Comparison of ENCODE assay signal across 38 cellular contexts in genomic region chr2:85152895-85153294, GRCh38. TPM values are rescaled to one million over a fixed set of nuclear protein-coding genes. Genes with fewer than 3 reads are reported as not detected.
DNase-seq lines count a peak whose midpoint lies in the region; ATAC-seq, FAIRE-seq and TF ChIP-seq lines count a peak whose summit lies in the region.
"Had no signal": no experiment of that assay in that cellular context is flagged by ENCODE, and none has a peak within 500 bp of the region (broad histone marks: within the 10 kb centered on the region; RNA-seq: fewer than 3 reads in every experiment).

No MANE protein-coding gene starts in this region.

- no TSS peak for BruUV-seq in HepG2 (replicated peaks; lab: Mats Ljungman, UMichigan)
- no TSS peak for BruUV-seq in IMR-90 (replicated peaks; lab: Mats Ljungman, UMichigan)
- no TSS peak for BruUV-seq in K562 (replicated peaks; lab: Mats Ljungman, UMichigan)

- H3K36me3 Mint-ChIP-seq in endodermal cell (ENCODE audit: low read depth), result peaks cover 39% of the 10 kb centered on the region
- H3K36me3 Mint-ChIP-seq: CD14-positive monocyte; CD4-positive, alpha-beta memory T cell; CD4-positive, CD25-positive, alpha-beta regulatory T cell; CD8-positive, alpha-beta memory T cell; CD8-positive, alpha-beta T cell had no signal

- no peak overlapping the region for H4K91ac ChIP-seq in IMR-90 (ENCODE audit: insufficient read depth, low read depth, low read length)

- H3K9me3 Mint-ChIP-seq in endodermal cell, result no peaks in the 10 kb centered on the region
- H3K9me3 Mint-ChIP-seq: CD4-positive, alpha-beta memory T cell; CD4-positive, alpha-beta T cell; CD8-positive, alpha-beta memory T cell; CD8-positive, alpha-beta T cell had no signal

- no peak overlapping the region for H4K8ac ChIP-seq in IMR-90 (ENCODE audit: low read depth in 2 of 2, low read length in 2 of 2)

- TF ChIP-seq CTCF in HepG2 (CRISPR knock-in tag; IDR thresholded peaks at IDR 0.05) (no peak), right lobe of liver (IDR thresholded peaks at IDR 0.05) (no peak), HEK293 (tag by site-specific recombination; IDR thresholded peaks at IDR 0.05) (no peak), IMR-90 (conservative IDR thresholded peaks at IDR 0.05; ENCODE audit: low read depth, low read length) (no peak), K562 (IDR thresholded peaks at IDR 0.05 in 2 of 3, conservative IDR thresholded peaks at IDR 0.05 in 1 of 3; ENCODE audit: insufficient read depth in 2 of 3, low read depth in 1 of 3, low read length in 3 of 3) (no peak), endodermal cell (conservative IDR thresholded peaks at IDR 0.05) (no peak), thyroid gland (IDR thresholded peaks at IDR 0.05) (no peak)

- WGBS in HepG2 (ENCODE audit: low lambda C conversion rate), result 1% methylated on average over 2 of the region's 2 CpGs
- 86% methylated on average over 2 of the region's 2 CpGs for WGBS in right lobe of liver (ENCODE audit: insufficient coverage, low coverage, low lambda C conversion rate, missing lambda C conversion rate)
- no CpG with 5 or more reads among the region's 2 CpGs for WGBS in IMR-90 (ENCODE audit: extremely low coverage in 2 of 2, insufficient read length in 1 of 2), 2 experiments
- WGBS in K562 (ENCODE audit: insufficient coverage, low coverage, missing lambda C conversion rate), result 3% methylated on average over 2 of the region's 2 CpGs
- 89 to 100% methylated on average over 2 of the region's 2 CpGs for whole genome bisulfite sequencing in endodermal cell (ENCODE audit: insufficient coverage in 1 of 2, insufficient read length in 1 of 2), 2 experiments
- 90 to 94% methylated on average over 2 of the region's 2 CpGs for whole genome bisulfite sequencing in thyroid gland, 2 donors

- H3K4me1 Mint-ChIP-seq in endodermal cell, result peaks cover 48% of the 10 kb centered on the region
- H3K4me1 Mint-ChIP-seq: B cell; CD14-positive monocyte; CD4-positive, alpha-beta memory T cell; CD4-positive, CD25-positive, alpha-beta regulatory T cell; CD8-positive, alpha-beta memory T cell had no signal

- peaks cover 24 to 58% of the 10 kb centered on the region in 2 experiments for H3K79me1 ChIP-seq in IMR-90 (ENCODE audit: low read depth in 1 of 2, low read length in 2 of 2)

- FAIRE-seq in HepG2 (lab: Jason Lieb, UNC) (no peak), K562 (lab: Jason Lieb, UNC) (no peak)
- FAIRE-seq: A204.1, A549, D721Med had no signal

- no peak overlapping the region for H3K4ac ChIP-seq in IMR-90 (ENCODE audit: low read depth, low read length)

- no peak overlapping the region for H3K4me3 ChIP-seq in HepG2 (replicated peaks in 1 of 3; ENCODE audit: insufficient read depth in 1 of 3, low read depth in 2 of 3, low read length in 3 of 3)
- no peak overlapping the region for H3K4me3 ChIP-seq in right lobe of liver
- no peak overlapping the region for H3K4me3 ChIP-seq in HEK293 (ENCODE audit: low read depth, low read length)
- no peak overlapping the region for H3K4me3 ChIP-seq in IMR-90 (ENCODE audit: insufficient read depth, low read depth, low read length)
- H3K4me3 ChIP-seq in K562, result no peak overlapping the region
- H3K4me3 ChIP-seq in endodermal cell (ENCODE audit: low read length), result no peak overlapping the region
- no peak overlapping the region for H3K4me3 ChIP-seq in thyroid gland (replicated peaks in 1 of 3)
- H3K4me3 ChIP-seq: A549; BLaER1; BLaER1 treated with 17β-estradiol and CSF1 and Interleukin-3, amounts not matched to agents 10 nM and 100 nM had no signal

- TF ChIP-seq EP300 in HepG2 (IDR thresholded peaks at IDR 0.05; ENCODE audit: low read depth in 2 of 2, low read length in 2 of 2), result no peak
- no peak for TF ChIP-seq EP300 in HepG2 (CRISPR knock-in tag; IDR thresholded peaks at IDR 0.05; ENCODE audit: borderline replicate concordance)
- TF ChIP-seq EP300 in K562 (IDR thresholded peaks at IDR 0.05; ENCODE audit: low read length), result no peak

- dilution Hi-C loops in IMR-90 (cut with HindIII; ENCODE audit: low sequenced_read_pairs, unreplicated experiment), result no loop called here

- H3K56ac ChIP-seq in IMR-90 (ENCODE audit: extremely low read depth, insufficient read depth, low read length), result no peak overlapping the region

- H2AK9ac ChIP-seq in IMR-90 (replicated peaks; ENCODE audit: low read depth, low read length, poor library complexity), result no peak overlapping the region

- POLR2A ChIA-PET in HepG2 (lab: Yijun Ruan, JAX) (no interaction called here), HEK293 (lab: Yijun Ruan, JAX) (no interaction called here), IMR-90 (lab: Charles Lee; ENCODE audit: unreplicated experiment) (no interaction called here), K562 (lab: Yijun Ruan, JAX) (no interaction called here)

- no peak for TF ChIP-seq POLR2A in HepG2 (IDR thresholded peaks at IDR 0.05; ENCODE audit: insufficient read depth in 1 of 2, low read depth in 2 of 2, low read length in 2 of 2)
- no peak for TF ChIP-seq POLR2A in right lobe of liver (IDR thresholded peaks at IDR 0.05)
- no peak for TF ChIP-seq POLR2A in IMR-90 (IDR thresholded peaks at IDR 0.05; ENCODE audit: low read depth, low read length)
- no peak for TF ChIP-seq POLR2A in K562 (conservative IDR thresholded peaks at IDR 0.05)
- no peak for TF ChIP-seq POLR2A in thyroid gland (IDR thresholded peaks at IDR 0.05)

- H3K14ac ChIP-seq in IMR-90 (replicated peaks; ENCODE audit: low read depth, low read length), result no peak overlapping the region

- H4K20me1 ChIP-seq in HepG2 (ENCODE audit: insufficient read depth, low read length) (no peaks in the 10 kb centered on the region), IMR-90 (ENCODE audit: insufficient read depth, low read length) (peaks cover 64% of the 10 kb centered on the region), K562 (replicated peaks; ENCODE audit: control insufficient read depth, insufficient read depth, low read length) (no peaks in the 10 kb centered on the region)
- H4K20me1 ChIP-seq: BLaER1; BLaER1 treated with 17β-estradiol and CSF1 and Interleukin-3, amounts not matched to agents 10 nM and 100 nM had no signal

- H2AFZ ChIP-seq in HepG2 (ENCODE audit: low read length), result no peak overlapping the region
- H2AFZ ChIP-seq in IMR-90 (replicated peaks; ENCODE audit: low read length, poor library complexity), result no peak overlapping the region
- H2AFZ ChIP-seq in K562 (ENCODE audit: low read depth, low read length), result no peak overlapping the region

- H3K9me1 ChIP-seq in IMR-90 (ENCODE audit: insufficient read depth, low read length) (peaks cover 12% of the 10 kb centered on the region), K562 (ENCODE audit: control insufficient read depth, insufficient read depth, low read length) (no peaks in the 10 kb centered on the region)

- no peak overlapping the region for H2BK5ac ChIP-seq in IMR-90 (ENCODE audit: low read depth, low read length, poor library complexity, severe bottlenecking)

- H3K4me2 ChIP-seq in HepG2 (ENCODE audit: low read depth, low read length) (no peak overlapping the region), IMR-90 (ENCODE audit: low read depth, low read length) (no peak overlapping the region), K562 (ENCODE audit: insufficient read depth, low read length) (no peak overlapping the region)
- H3K4me2 ChIP-seq: A549, BLaER1 had no signal

- no peak overlapping the region for H2AK5ac ChIP-seq in IMR-90 (ENCODE audit: low read depth, low read length)

- H3K27ac Mint-ChIP-seq in endodermal cell, result no peak overlapping the region
- H3K27ac Mint-ChIP-seq: B cell; CD14-positive monocyte; CD4-positive, alpha-beta memory T cell; CD4-positive, alpha-beta T cell; CD4-positive, CD25-positive, alpha-beta regulatory T cell; CD8-positive, alpha-beta T cell had no signal

- no peak overlapping the region for H4K5ac ChIP-seq in IMR-90 (ENCODE audit: low read depth, low read length)

- no peak overlapping the region for H3K27ac ChIP-seq in HepG2 (ENCODE audit: extremely low read length, insufficient read depth, low read length)
- H3K27ac ChIP-seq in right lobe of liver, result no peak overlapping the region
- H3K27ac ChIP-seq in HEK293 (ENCODE audit: extremely low read depth, low read depth, low read length), result no peak overlapping the region
- no peak overlapping the region for H3K27ac ChIP-seq in IMR-90 (ENCODE audit: insufficient read depth, low read length)
- H3K27ac ChIP-seq in K562 (ENCODE audit: extremely low read depth, low read depth, low read length), result no peak overlapping the region
- H3K27ac ChIP-seq in endodermal cell (ENCODE audit: low read depth, low read length), result no peak overlapping the region
- no peak overlapping the region for H3K27ac ChIP-seq in thyroid gland
- H3K27ac ChIP-seq: 22Rv1; A549; BLaER1; BLaER1 treated with 17β-estradiol and CSF1 and Interleukin-3, amounts not matched to agents 10 nM and 100 nM; C4-2B had no signal

- no peaks in the 10 kb centered on the region for H3K4me1 ChIP-seq in HepG2 (ENCODE audit: insufficient read depth, low read length)
- peaks cover 0 to 1% (median 0%) of the 10 kb centered on the region in 4 donors for H3K4me1 ChIP-seq in right lobe of liver
- peaks cover 18% of the 10 kb centered on the region for H3K4me1 ChIP-seq in HEK293 (ENCODE audit: control insufficient read depth, insufficient read depth, low read length)
- peaks cover 7% of the 10 kb centered on the region for H3K4me1 ChIP-seq in IMR-90 (ENCODE audit: control insufficient read depth, insufficient read depth, low read length)
- H3K4me1 ChIP-seq in K562 (replicated peaks in 1 of 2; ENCODE audit: control insufficient read depth in 2 of 2, insufficient read depth in 2 of 2, low read length in 2 of 2), result no peaks in the 10 kb centered on the region
- peaks cover 9% of the 10 kb centered on the region for H3K4me1 ChIP-seq in endodermal cell (ENCODE audit: control insufficient read depth, insufficient read depth, low read length)
- peaks cover 48 to 49% of the 10 kb centered on the region in 2 donors for H3K4me1 ChIP-seq in thyroid gland
- H3K4me1 ChIP-seq: A549, BE2C, BLaER1, Caco-2 had no signal

- no peak for ATAC-seq in HepG2
- no peak for ATAC-seq in right lobe of liver
- ATAC-seq in IMR-90 (ENCODE audit: low read depth), result no peak
- no peak for ATAC-seq in K562
- no peak for ATAC-seq in GM19463 (IDR thresholded peaks at IDR 0.05; ENCODE audit: unreplicated experiment)
- ATAC-seq: A549; CD8-positive, alpha-beta T cell had no signal

- no peaks in the 10 kb centered on the region for H3K79me2 ChIP-seq in HepG2 (ENCODE audit: insufficient read depth, low read length)
- H3K79me2 ChIP-seq in K562 (ENCODE audit: control insufficient read depth, insufficient read depth, low read length), result no peaks in the 10 kb centered on the region

- no peak overlapping the region for H3K9ac ChIP-seq in HepG2 (ENCODE audit: insufficient read depth, low read depth, low read length)
- H3K9ac ChIP-seq in IMR-90 (ENCODE audit: low read depth, low read length), result no peak overlapping the region
- no peak overlapping the region for H3K9ac ChIP-seq in K562 (ENCODE audit: insufficient read depth in 1 of 2, low read depth in 2 of 2, low read length in 2 of 2)
- H3K9ac ChIP-seq in endodermal cell (ENCODE audit: extremely low read depth, low read length, poor library complexity, severe bottlenecking), result no peak overlapping the region
- H3K9ac ChIP-seq: BLaER1; BLaER1 treated with 17β-estradiol and CSF1 and Interleukin-3, amounts not matched to agents 10 nM and 100 nM had no signal

- H3K36me3 ChIP-seq in HepG2 (replicated peaks in 1 of 2; ENCODE audit: control insufficient read depth in 1 of 2, insufficient read depth in 2 of 2, low read length in 2 of 2), result no peaks in the 10 kb centered on the region
- H3K36me3 ChIP-seq in right lobe of liver, result no peaks in the 10 kb centered on the region
- H3K36me3 ChIP-seq in HEK293 (ENCODE audit: control insufficient read depth in 2 of 2, insufficient read depth in 1 of 2, low read length in 2 of 2), result no peaks in the 10 kb centered on the region; a peak in 1 of 3 replicates
- H3K36me3 ChIP-seq in IMR-90 (ENCODE audit: control insufficient read depth, insufficient read depth, low read length), result no peaks in the 10 kb centered on the region
- H3K36me3 ChIP-seq in K562 (ENCODE audit: control insufficient read depth, insufficient read depth, low read length), result no peaks in the 10 kb centered on the region
- peaks cover 38% of the 10 kb centered on the region for H3K36me3 ChIP-seq in endodermal cell (ENCODE audit: control insufficient read depth, insufficient read depth, low read length)
- no peaks in the 10 kb centered on the region for H3K36me3 ChIP-seq in thyroid gland
- H3K36me3 ChIP-seq: BE2C; BLaER1; BLaER1 treated with 17β-estradiol and CSF1 and Interleukin-3, amounts not matched to agents 10 nM and 100 nM had no signal

- no peak overlapping the region for H3K23ac ChIP-seq in IMR-90 (ENCODE audit: low read depth, low read length)

- H2BK120ac ChIP-seq in IMR-90 (ENCODE audit: low read depth, low read length), result no peak overlapping the region

- CTCF ChIA-PET in HepG2 (lab: Yijun Ruan, JAX; ENCODE audit: low intra/inter-chr PET ratio, low total read pairs) (no interaction called here), HEK293 (lab: Yijun Ruan, JAX) (interaction anchor here (0.6 kb wide), 1 partner anchor 133 kb away, joined by 3 read pairs; no protein-coding TSS in a partner anchor), IMR-90 (lab: Yijun Ruan, JAX) (no interaction called here), K562 (lab: Yijun Ruan, JAX; ENCODE audit: low intra/inter-chr PET ratio) (no interaction called here)

- DNase-seq in HepG2 (ENCODE audit: low spot score) (no peak), right lobe of liver (no peak), IMR-90 (no peak), K562 (ENCODE audit: extremely low read depth in 1 of 4, low spot score in 3 of 4) (no peak), endodermal cell (no peak), thyroid gland (no peak)
- DNase-seq: 8988T; ACHN; AML-193; BE2C; C1 segment of cervical spinal cord; Caco-2; Calu3; CD4-positive, alpha-beta memory T cell; CD4-positive, alpha-beta T cell; CD4-positive, CD25-positive, alpha-beta regulatory T cell; CD8-positive, alpha-beta memory T cell; CD8-positive, alpha-beta T cell; COR-L47; DMS 273 treated with DMSO at 0.1 percent for 48 hours; DMS153; DMS53; DMS79; DMS79 treated with DMSO at 0.1 percent for 48 hours; DND-41; EL had no signal

- intact Hi-C loops in HepG2 (cut with micrococcal nuclease; ENCODE audit: unreplicated experiment), result no loop called here
- intact Hi-C loops in right lobe of liver (cut with DNase I), result no loop called here
- intact Hi-C loops in IMR-90 (cut with micrococcal nuclease), result no loop called here
- intact Hi-C loops in K562 (cut with micrococcal nuclease), result no loop called here
- intact Hi-C loops in thyroid gland (cut with DNase I), result no loop called here

- no peak overlapping the region for H3K18ac ChIP-seq in IMR-90 (ENCODE audit: low read depth, low read length)

- H3K27me3 ChIP-seq in HepG2 (ENCODE audit: control insufficient read depth in 1 of 2, insufficient read depth in 2 of 2, low read length in 2 of 2) (peaks cover 0 to 27% of the 10 kb centered on the region in 2 experiments; a peak in 3 of 5 replicates), right lobe of liver (no peaks in the 10 kb centered on the region), IMR-90 (ENCODE audit: control insufficient read depth, insufficient read depth, low read length) (no peaks in the 10 kb centered on the region), K562 (ENCODE audit: control insufficient read depth in 2 of 2, insufficient read depth in 2 of 2, low read length in 2 of 2) (peaks cover 7 to 34% of the 10 kb centered on the region in 2 experiments; a peak in 4 of 5 replicates), endodermal cell (ENCODE audit: control insufficient read depth, insufficient read depth, low read length, poor library complexity, severe bottlenecking) (no peaks in the 10 kb centered on the region), thyroid gland (no peaks in the 10 kb centered on the region)
- H3K27me3 ChIP-seq: BE2C; BLaER1; BLaER1 treated with 17β-estradiol and CSF1 and Interleukin-3, amounts not matched to agents 10 nM and 100 nM had no signal

- H3K4me3 Mint-ChIP-seq in endodermal cell, result no peak overlapping the region
- H3K4me3 Mint-ChIP-seq: B cell; CD14-positive monocyte; CD4-positive, alpha-beta memory T cell; CD4-positive, alpha-beta T cell; CD4-positive, CD25-positive, alpha-beta regulatory T cell; CD8-positive, alpha-beta memory T cell; CD8-positive, alpha-beta T cell had no signal

- no peaks in the 10 kb centered on the region for H3K27me3 Mint-ChIP-seq in endodermal cell (ENCODE audit: insufficient read depth)
- H3K27me3 Mint-ChIP-seq: CD4-positive, alpha-beta T cell had no signal

- H2BK20ac ChIP-seq in IMR-90 (ENCODE audit: low read depth, low read length), result no peak overlapping the region

- in situ Hi-C loops in HepG2 (cut with HindIII; ENCODE audit: extremely low pct_ligation_motif_present, low pct_unique_long_range_greater_than_20kb), result no loop called here
- in situ Hi-C loops in IMR-90 (cut with MboI; ENCODE audit: low sequenced_read_pairs), result no loop called here
- in situ Hi-C loops in K562 (cut with MboI), result no loop called here

- no peak overlapping the region for H2BK15ac ChIP-seq in IMR-90 (ENCODE audit: low read depth, low read length)

- TF ChIP-seq RAD21 in HepG2 (CRISPR knock-in tag; IDR thresholded peaks at IDR 0.05) (no peak), IMR-90 (IDR thresholded peaks at IDR 0.05; ENCODE audit: low read length) (no peak), K562 (CRISPR knock-in tag; conservative IDR thresholded peaks at IDR 0.05 in 1 of 2, IDR thresholded peaks at IDR 0.05 in 1 of 2) (no peak)

- H3K9me3 ChIP-seq in HepG2 (ENCODE audit: low read length), result no peaks in the 10 kb centered on the region
- H3K9me3 ChIP-seq in right lobe of liver, result no peaks in the 10 kb centered on the region
- H3K9me3 ChIP-seq in HEK293 (ENCODE audit: control insufficient read depth, insufficient read depth, low read depth, low read length), result no peaks in the 10 kb centered on the region
- no peaks in the 10 kb centered on the region for H3K9me3 ChIP-seq in IMR-90 (ENCODE audit: control insufficient read depth, insufficient read depth, low read length)
- no peaks in the 10 kb centered on the region for H3K9me3 ChIP-seq in K562 (replicated peaks; ENCODE audit: control insufficient read depth, insufficient read depth, low read depth, low read length)
- no peaks in the 10 kb centered on the region for H3K9me3 ChIP-seq in endodermal cell (ENCODE audit: control insufficient read depth, low read length)
- H3K9me3 ChIP-seq in thyroid gland, result no peaks in the 10 kb centered on the region
- H3K9me3 ChIP-seq: A549, BE2C, BLaER1, Caco-2 had no signal

RNA-seq across cellular contexts. Expression of gene TCF7L1, which starts 19.7 kb away (rescaled TPM):
- total RNA-seq in HepG2 (2016; rRNA removed; fragmentation: Illumina TruSeq; extraction: Trizol) (0.04 and 0.08 TPM in 2 replicates), right lobe of liver (1 to 10 TPM; 1.2 to 8.8 (median 3.7) TPM), IMR-90 (2012; rRNA removed) (0.72 and 1.1 TPM in 2 replicates), K562 (2014; rRNA removed) (not detected in 2 replicates), K562 (2014; rRNA removed; fragmentation: Illumina TruSeq; extraction: Trizol) (not detected in 2 replicates), K562 (2015; rRNA removed; fragmentation: Illumina TruSeq; extraction: Trizol) (not detected in 2 replicates), K562 (2021) (0.11 and 0.13 TPM in 2 replicates), endodermal cell (10 to 100 TPM; 71.9 to 73.3 TPM), thyroid gland (10 to 100 TPM in 2 of 4 donors, 1 to 10 TPM in 2; 3.1 to 12.1 (median 8.7) TPM)
- not detected in 2 replicates for total RNA-seq in HepG2 (2016; cell fraction: cytosol; rRNA removed; fragmentation: Illumina TruSeq; extraction: Trizol; ENCODE audit: low read depth)
- 0.04 and 0.07 TPM in 2 replicates for total RNA-seq in HepG2 (2016; cell fraction: insoluble cytoplasmic fraction; rRNA removed; fragmentation: Illumina TruSeq; extraction: Trizol)
- total RNA-seq in HepG2 (2016; cell fraction: membrane; rRNA removed; fragmentation: Illumina TruSeq; extraction: Trizol), result 0.06 and 0.07 TPM in 2 replicates
- not detected in 2 replicates for total RNA-seq in HepG2 (2016; cell fraction: nucleus; rRNA removed; fragmentation: Illumina TruSeq; extraction: Trizol)
- polyA plus RNA-seq in HepG2 (2011; rRNA removed) (0.15 and 0.24 TPM in 2 replicates), IMR-90 (2012; rRNA removed) (9.5 and 11.1 TPM in 2 replicates), K562 (2011; rRNA removed) (not detected in 2 replicates), K562 (2014; fragmentation: Illumina TruSeq; extraction: Trizol) (0.07 and 0.09 TPM in 2 replicates), K562 (2014; fragmentation: Nextera tagmentation; extraction: Ambion mirVana) (under 1 TPM in 1 of 2 experiments, not detected in 1; 0.04 TPM), K562 (2014; rRNA removed) (0.03 and 0.05 TPM in 2 replicates)
- polyA plus RNA-seq in HepG2 (2011; cell fraction: cytosol; rRNA removed), result 0.09 and 0.12 TPM in 2 replicates
- 0.90 and 1.0 TPM in 2 replicates for polyA plus RNA-seq in HepG2 (2011; cell fraction: nucleus; rRNA removed)
- polyA plus RNA-seq in HepG2 (2012), result 2.6 and 2.7 TPM in 2 replicates
- 0.12 and 0.14 TPM in 2 replicates for polyA plus RNA-seq in HepG2 (2016; cell fraction: cytosol; fragmentation: Illumina TruSeq; extraction: Trizol; ENCODE audit: low read depth)
- polyA plus RNA-seq in HepG2 (2016; cell fraction: insoluble cytoplasmic fraction; fragmentation: Illumina TruSeq; extraction: Trizol; ENCODE audit: low read depth), result 0.46 and 0.48 TPM in 2 replicates
- 0.37 and 0.49 TPM in 2 replicates for polyA plus RNA-seq in HepG2 (2016; cell fraction: membrane; fragmentation: Illumina TruSeq; extraction: Trizol; ENCODE audit: low read depth)
- 0.55 and 0.99 TPM in 2 replicates for polyA plus RNA-seq in HepG2 (2016; cell fraction: nucleus; fragmentation: Illumina TruSeq; extraction: Trizol; ENCODE audit: insufficient read depth, low read depth)
- polyA minus RNA-seq in HepG2 (2011; rRNA and poly(A)+ RNA removed; ENCODE audit: low replicate concordance), result 0.05 and 0.28 TPM in 2 replicates
- not detected in 2 replicates for polyA minus RNA-seq in HepG2 (2011; cell fraction: cytosol; rRNA and poly(A)+ RNA removed)
- 0.13 and 0.25 TPM in 2 replicates for polyA minus RNA-seq in HepG2 (2011; cell fraction: nucleus; rRNA and poly(A)+ RNA removed)
- polyA plus RNA-seq in IMR-90 (2012; cell fraction: cytosol; rRNA removed), result 12.0 and 13.9 TPM in 2 replicates
- 26.5 and 34.3 TPM in 2 replicates for polyA plus RNA-seq in IMR-90 (2012; cell fraction: nucleus; rRNA removed; ENCODE audit: low replicate concordance)
- 0.23 TPM in 1 of 2 replicates, not detected in the other for total RNA-seq in K562 (2011; cell fraction: chromatin; rRNA removed; ENCODE audit: low replicate concordance)
- total RNA-seq in K562 (2011; cell fraction: nucleolus; rRNA removed), result not detected in 2 replicates
- total RNA-seq in K562 (2011; cell fraction: nucleoplasm; rRNA removed), result not detected in 2 replicates
- polyA plus RNA-seq in K562 (2011; cell fraction: cytosol; rRNA removed), result 0.03 TPM in 1 of 2 replicates, not detected in the other
- 0.07 TPM in 1 of 2 replicates, not detected in the other for polyA plus RNA-seq in K562 (2011; cell fraction: nucleus; rRNA removed)
- polyA plus RNA-seq in K562 (2012), result 0.17 and 0.21 TPM in 2 replicates
- not detected in 2 replicates for polyA minus RNA-seq in K562 (2011; rRNA and poly(A)+ RNA removed)
- polyA minus RNA-seq in K562 (2011; cell fraction: cytosol; rRNA and poly(A)+ RNA removed), result not detected in 2 replicates
- polyA minus RNA-seq in K562 (2011; cell fraction: nucleus; rRNA and poly(A)+ RNA removed), result not detected in 2 replicates
- 56.9 TPM for polyA plus RNA-seq in endodermal cell (2013, experiment 1 of 2)
- polyA plus RNA-seq in endodermal cell (2013, experiment 2 of 2), result 50.0 TPM
- total RNA-seq: A172; CD4-positive, alpha-beta memory T cell; CD4-positive, alpha-beta T cell; CD4-positive, CD25-positive, alpha-beta regulatory T cell; CD8-positive, alpha-beta memory T cell; CD8-positive, alpha-beta T cell had no signal

Comparison
In these comparisons a context has a peak if more than half of its experiments do, and no peak if none do; other contexts are left out.
1. RNA of gene TCF7L1, which starts 19.7 kb away (total RNA-seq): 71.9 to 73.3 TPM in endodermal cell; 3.1 to 12.1 TPM in thyroid gland, 1.2 to 8.8 TPM in right lobe of liver, 0.72 to 1.1 TPM in IMR-90, 0.04 to 0.08 TPM in HepG2 and 0.11 to 0.23 TPM in K562; every median in the first group is over 4 times any median in the second.
2. Of the 241 proteins assayed by ChIP-seq in both HepG2 and K562: peak only in HepG2: CEBPB; only in K562: none; in both: none; in neither: 236; mixed calls (peak in some experiments, not most) for 4.